Comparison of ENCODE assay signal across 9 cellular contexts in genomic region chr2:189661148-189661956, GRCh38. TPM values are rescaled to one million over a fixed set of nuclear protein-coding genes. Genes with fewer than 3 reads are reported as not detected.
DNase-seq lines count a peak whose midpoint lies in the region; ATAC-seq and TF ChIP-seq lines count a peak whose summit lies in the region.
"Had no signal": no experiment of that assay in that cellular context is flagged by ENCODE, and none has a peak within 500 bp of the region (broad histone marks: within the 10 kb centered on the region; RNA-seq: fewer than 3 reads in every experiment).

TSS of gene ASNSD1 (plus strand) at chr2:189661459. CDS start at chr2:189666133, 4,674 bp downstream.

- H3K36me3 ChIP-seq in spleen, result peaks cover 0 to 11% (median 8%) of the 10 kb centered on the region in 6 donors

- 0% methylated on average over 25 to 46 of the region's 46 CpGs for WGBS in spleen, 5 donors

- no peaks in the 10 kb centered on the region for H3K27me3 Mint-ChIP-seq in WTC11 (ENCODE audit: low read depth)
- H3K27me3 Mint-ChIP-seq: stimulated activated naive CD8-positive, alpha-beta T cell treated with anti-CD3 and anti-CD28 coated beads, Interleukin-15, Interleukin-2, amounts not matched to agents 100 ng/mL and 50 ng/mL, for 24 hours had no signal

- H3K27ac Mint-ChIP-seq in WTC11, result no peak within 1 kb of the TSS

- no peaks in the 10 kb centered on the region for H3K9me3 ChIP-seq in spleen

- peak; percentile 49 to 75 (median 54) for TF ChIP-seq POLR2A in spleen (IDR thresholded peaks at IDR 0.05)

- H3K9me3 Mint-ChIP-seq in WTC11, result no peaks in the 10 kb centered on the region
- H3K9me3 Mint-ChIP-seq: stimulated activated naive CD8-positive, alpha-beta T cell treated with anti-CD3 and anti-CD28 coated beads, Interleukin-15, Interleukin-2, amounts not matched to agents 100 ng/mL and 50 ng/mL, for 24 hours had no signal

- POLR2A ChIA-PET in WTC11 (lab: Charles Lee), result interaction anchor here (0.6 to 1.0 kb wide), 2 partner anchors 37 to 123 kb away, joined by 3 to 4 read pairs; partner anchors contain the start of genes ORMDL1 and PMS1

- peak; percentile 90 for TF ChIP-seq CTCF in AG09319 (IDR thresholded peaks at IDR 0.05; ENCODE audit: low read depth, low read length)
- peak; percentile 70 for TF ChIP-seq CTCF in WTC11 (IDR thresholded peaks at IDR 0.05)
- TF ChIP-seq CTCF in spleen (IDR thresholded peaks at IDR 0.05 in 8 of 11, conservative IDR thresholded peaks at IDR 0.05 in 3 of 11), result peak; percentile 91 to 100 (median 97)

- ATAC-seq in GM18909 (IDR thresholded peaks at IDR 0.05; ENCODE audit: poor library complexity, unreplicated experiment) (peak; percentile 93), HG03175 (IDR thresholded peaks at IDR 0.05; ENCODE audit: unreplicated experiment) (peak; percentile 94), WTC11 (peak; percentile 94)

- DNase-seq in AG09319 (ENCODE audit: extremely low read depth, low read depth) (peak; percentile 100), NCI-H2227 treated with DMSO at 0.1 percent for 48 hours (lab: John Stamatoyannopoulos, UW) (peak; percentile 100), WTC11 (ENCODE audit: low spot score) (peak; percentile 98), inferior parietal cortex (ENCODE audit: extremely low spot score) (peak; percentile 99), spleen (peak; percentile 99)
- DNase-seq in central memory CD4-positive, alpha-beta T cell, result peak; percentile 100

- CTCF ChIA-PET in WTC11 (lab: Charles Lee), result interaction anchor here (0.6 to 1.9 kb wide), 19 partner anchors 10 to 349 kb away, joined by 3 to 7 read pairs (median 4); partner anchors contain the start of gene OSGEPL1

- no peak within 1 kb of the TSS for H3K4me3 Mint-ChIP-seq in WTC11
- H3K4me3 Mint-ChIP-seq: stimulated activated naive CD8-positive, alpha-beta T cell treated with anti-CD3 and anti-CD28 coated beads, Interleukin-15, Interleukin-2, amounts not matched to agents 100 ng/mL and 50 ng/mL, for 24 hours had no signal

- peaks cover 5% of the 10 kb centered on the region for H3K36me3 Mint-ChIP-seq in WTC11

- H3K27ac ChIP-seq in spleen, result peak within 1 kb of the TSS; percentile 85 to 95 (median 92)

- H3K27me3 ChIP-seq in spleen (replicated peaks in 1 of 7), result no peaks in the 10 kb centered on the region

- H3K4me1 Mint-ChIP-seq in WTC11, result peaks cover 5% of the 10 kb centered on the region; the same call in 1 of the 2 replicates

- intact Hi-C loops in spleen (cut with DNase I; ENCODE audit: low total_unique reads), result loop anchor here (5.0 kb wide), 1 partner anchor 36 kb away; no protein-coding TSS in a partner anchor

- H3K4me3 ChIP-seq in spleen, result peak within 1 kb of the TSS; percentile 56 to 93 (median 76)

- peaks cover 18 to 77% (median 53%) of the 10 kb centered on the region in 6 donors for H3K4me1 ChIP-seq in spleen

TF ChIP-seq in WTC11, 78 proteins besides CTCF, POLR2A, EP300 and RAD21 (continues in another document):
- TF ChIP-seq HMGXB4 (CRISPR knock-in tag; IDR thresholded peaks at IDR 0.05), result peak; percentile 58; the same call in 1 of the 2 replicates
- TF ChIP-seq GRHL2 (CRISPR knock-in tag; IDR thresholded peaks at IDR 0.05; ENCODE audit: insufficient replicate concordance, severe bottlenecking), result no peak
- TF ChIP-seq FOXK1 (CRISPR knock-in tag; IDR thresholded peaks at IDR 0.05), result peak; percentile 65
- peak; percentile 62 for TF ChIP-seq SP1 (CRISPR knock-in tag; conservative IDR thresholded peaks at IDR 0.05)
- TF ChIP-seq NFATC4 (CRISPR knock-in tag; IDR thresholded peaks at IDR 0.05), result no peak
- TF ChIP-seq GABPB1 (CRISPR knock-in tag; IDR thresholded peaks at IDR 0.05), result peak; percentile 72; the same call in 1 of the 2 replicates
- peak; percentile 91; the same call in 1 of the 2 replicates for TF ChIP-seq FOXP1 (CRISPR knock-in tag; IDR thresholded peaks at IDR 0.05; ENCODE audit: borderline replicate concordance)
- peak; percentile 48; the same call in 1 of the 2 replicates for TF ChIP-seq CREM (CRISPR knock-in tag; IDR thresholded peaks at IDR 0.05)
- TF ChIP-seq ZNF121 (CRISPR knock-in tag; IDR thresholded peaks at IDR 0.05), result peak; percentile 51; the same call in 1 of the 2 replicates
- peak; percentile 24; the same call in 1 of the 2 replicates for TF ChIP-seq ARID4B (CRISPR knock-in tag; IDR thresholded peaks at IDR 0.05; ENCODE audit: borderline replicate concordance)
- TF ChIP-seq, protein P1, sequence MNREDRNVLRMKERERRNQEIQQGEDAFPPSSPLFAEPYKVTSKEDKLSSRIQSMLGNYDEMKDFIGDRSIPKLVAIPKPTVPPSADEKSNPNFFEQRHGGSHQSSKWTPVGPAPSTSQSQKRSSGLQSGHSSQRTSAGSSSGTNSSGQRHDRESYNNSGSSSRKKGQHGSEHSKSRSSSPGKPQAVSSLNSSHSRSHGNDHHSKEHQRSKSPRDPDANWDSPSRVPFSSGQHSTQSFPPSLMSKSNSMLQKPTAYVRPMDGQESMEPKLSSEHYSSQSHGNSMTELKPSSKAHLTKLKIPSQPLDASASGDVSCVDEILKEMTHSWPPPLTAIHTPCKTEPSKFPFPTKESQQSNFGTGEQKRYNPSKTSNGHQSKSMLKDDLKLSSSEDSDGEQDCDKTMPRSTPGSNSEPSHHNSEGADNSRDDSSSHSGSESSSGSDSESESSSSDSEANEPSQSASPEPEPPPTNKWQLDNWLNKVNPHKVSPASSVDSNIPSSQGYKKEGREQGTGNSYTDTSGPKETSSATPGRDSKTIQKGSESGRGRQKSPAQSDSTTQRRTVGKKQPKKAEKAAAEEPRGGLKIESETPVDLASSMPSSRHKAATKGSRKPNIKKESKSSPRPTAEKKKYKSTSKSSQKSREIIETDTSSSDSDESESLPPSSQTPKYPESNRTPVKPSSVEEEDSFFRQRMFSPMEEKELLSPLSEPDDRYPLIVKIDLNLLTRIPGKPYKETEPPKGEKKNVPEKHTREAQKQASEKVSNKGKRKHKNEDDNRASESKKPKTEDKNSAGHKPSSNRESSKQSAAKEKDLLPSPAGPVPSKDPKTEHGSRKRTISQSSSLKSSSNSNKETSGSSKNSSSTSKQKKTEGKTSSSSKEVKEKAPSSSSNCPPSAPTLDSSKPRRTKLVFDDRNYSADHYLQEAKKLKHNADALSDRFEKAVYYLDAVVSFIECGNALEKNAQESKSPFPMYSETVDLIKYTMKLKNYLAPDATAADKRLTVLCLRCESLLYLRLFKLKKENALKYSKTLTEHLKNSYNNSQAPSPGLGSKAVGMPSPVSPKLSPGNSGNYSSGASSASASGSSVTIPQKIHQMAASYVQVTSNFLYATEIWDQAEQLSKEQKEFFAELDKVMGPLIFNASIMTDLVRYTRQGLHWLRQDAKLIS (CRISPR knock-in tag; IDR thresholded peaks at IDR 0.05; ENCODE audit: borderline replicate concordance), result no peak
- TF ChIP-seq HMGA2 (CRISPR knock-in tag; IDR thresholded peaks at IDR 0.05), result peak; percentile 12; the same call in 1 of the 2 replicates

RNA-seq across cellular contexts. Expression of gene ASNSD1, which starts in this region (rescaled TPM):
- 30.5 to 34.7 TPM (median 33.3 TPM) in 3 replicates for total RNA-seq in WTC11 (2021)
- 10 to 100 TPM; 28.1 to 50.8 (median 33.9) TPM for total RNA-seq in spleen
- polyA plus RNA-seq in spleen, result 10 to 100 TPM; 30.1 to 33.4 (median 30.4) TPM

Comparison
In these comparisons a context has a peak if more than half of its experiments do, and no peak if none do; other contexts are left out.
1. Peak in every context shown above with its lines: DNase-seq, ATAC-seq, H3K4me3 ChIP-seq and H3K27ac ChIP-seq.